In genomic region chr22:39470462-39471335, GRCh38 we compare ENCODE assay signal across 1 cellular context.
TF ChIP-seq lines count a peak whose summit lies in the region.

No MANE protein-coding gene starts in this region.

TF ChIP-seq in K562, 482 proteins besides CTCF, POLR2A, EP300 and RAD21:
- TF ChIP-seq, protein P1, sequence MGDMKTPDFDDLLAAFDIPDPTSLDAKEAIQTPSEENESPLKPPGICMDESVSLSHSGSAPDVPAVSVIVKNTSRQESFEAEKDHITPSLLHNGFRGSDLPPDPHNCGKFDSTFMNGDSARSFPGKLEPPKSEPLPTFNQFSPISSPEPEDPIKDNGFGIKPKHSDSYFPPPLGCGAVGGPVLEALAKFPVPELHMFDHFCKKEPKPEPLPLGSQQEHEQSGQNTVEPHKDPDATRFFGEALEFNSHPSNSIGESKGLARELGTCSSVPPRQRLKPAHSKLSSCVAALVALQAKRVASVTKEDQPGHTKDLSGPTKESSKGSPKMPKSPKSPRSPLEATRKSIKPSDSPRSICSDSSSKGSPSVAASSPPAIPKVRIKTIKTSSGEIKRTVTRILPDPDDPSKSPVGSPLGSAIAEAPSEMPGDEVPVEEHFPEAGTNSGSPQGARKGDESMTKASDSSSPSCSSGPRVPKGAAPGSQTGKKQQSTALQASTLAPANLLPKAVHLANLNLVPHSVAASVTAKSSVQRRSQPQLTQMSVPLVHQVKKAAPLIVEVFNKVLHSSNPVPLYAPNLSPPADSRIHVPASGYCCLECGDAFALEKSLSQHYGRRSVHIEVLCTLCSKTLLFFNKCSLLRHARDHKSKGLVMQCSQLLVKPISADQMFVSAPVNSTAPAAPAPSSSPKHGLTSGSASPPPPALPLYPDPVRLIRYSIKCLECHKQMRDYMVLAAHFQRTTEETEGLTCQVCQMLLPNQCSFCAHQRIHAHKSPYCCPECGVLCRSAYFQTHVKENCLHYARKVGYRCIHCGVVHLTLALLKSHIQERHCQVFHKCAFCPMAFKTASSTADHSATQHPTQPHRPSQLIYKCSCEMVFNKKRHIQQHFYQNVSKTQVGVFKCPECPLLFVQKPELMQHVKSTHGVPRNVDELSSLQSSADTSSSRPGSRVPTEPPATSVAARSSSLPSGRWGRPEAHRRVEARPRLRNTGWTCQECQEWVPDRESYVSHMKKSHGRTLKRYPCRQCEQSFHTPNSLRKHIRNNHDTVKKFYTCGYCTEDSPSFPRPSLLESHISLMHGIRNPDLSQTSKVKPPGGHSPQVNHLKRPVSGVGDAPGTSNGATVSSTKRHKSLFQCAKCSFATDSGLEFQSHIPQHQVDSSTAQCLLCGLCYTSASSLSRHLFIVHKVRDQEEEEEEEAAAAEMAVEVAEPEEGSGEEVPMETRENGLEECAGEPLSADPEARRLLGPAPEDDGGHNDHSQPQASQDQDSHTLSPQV (IDR thresholded peaks at IDR 0.05), result peak; percentile 49
- no peak for TF ChIP-seq ZNF408 (CRISPR knock-in tag; IDR thresholded peaks at IDR 0.05; ENCODE audit: low read depth)
- TF ChIP-seq, protein P2, sequence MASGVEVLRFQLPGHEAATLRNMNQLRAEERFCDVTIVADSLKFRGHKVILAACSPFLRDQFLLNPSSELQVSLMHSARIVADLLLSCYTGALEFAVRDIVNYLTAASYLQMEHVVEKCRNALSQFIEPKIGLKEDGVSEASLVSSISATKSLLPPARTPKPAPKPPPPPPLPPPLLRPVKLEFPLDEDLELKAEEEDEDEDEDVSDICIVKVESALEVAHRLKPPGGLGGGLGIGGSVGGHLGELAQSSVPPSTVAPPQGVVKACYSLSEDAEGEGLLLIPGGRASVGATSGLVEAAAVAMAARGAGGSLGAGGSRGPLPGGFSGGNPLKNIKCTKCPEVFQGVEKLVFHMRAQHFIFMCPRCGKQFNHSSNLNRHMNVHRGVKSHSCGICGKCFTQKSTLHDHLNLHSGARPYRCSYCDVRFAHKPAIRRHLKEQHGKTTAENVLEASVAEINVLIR (CRISPR knock-in tag; IDR thresholded peaks at IDR 0.05), result no peak
- TF ChIP-seq, protein P3, sequence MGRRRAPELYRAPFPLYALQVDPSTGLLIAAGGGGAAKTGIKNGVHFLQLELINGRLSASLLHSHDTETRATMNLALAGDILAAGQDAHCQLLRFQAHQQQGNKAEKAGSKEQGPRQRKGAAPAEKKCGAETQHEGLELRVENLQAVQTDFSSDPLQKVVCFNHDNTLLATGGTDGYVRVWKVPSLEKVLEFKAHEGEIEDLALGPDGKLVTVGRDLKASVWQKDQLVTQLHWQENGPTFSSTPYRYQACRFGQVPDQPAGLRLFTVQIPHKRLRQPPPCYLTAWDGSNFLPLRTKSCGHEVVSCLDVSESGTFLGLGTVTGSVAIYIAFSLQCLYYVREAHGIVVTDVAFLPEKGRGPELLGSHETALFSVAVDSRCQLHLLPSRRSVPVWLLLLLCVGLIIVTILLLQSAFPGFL (CRISPR knock-in tag; IDR thresholded peaks at IDR 0.05), result no peak
